In the genomic region with DNA sequence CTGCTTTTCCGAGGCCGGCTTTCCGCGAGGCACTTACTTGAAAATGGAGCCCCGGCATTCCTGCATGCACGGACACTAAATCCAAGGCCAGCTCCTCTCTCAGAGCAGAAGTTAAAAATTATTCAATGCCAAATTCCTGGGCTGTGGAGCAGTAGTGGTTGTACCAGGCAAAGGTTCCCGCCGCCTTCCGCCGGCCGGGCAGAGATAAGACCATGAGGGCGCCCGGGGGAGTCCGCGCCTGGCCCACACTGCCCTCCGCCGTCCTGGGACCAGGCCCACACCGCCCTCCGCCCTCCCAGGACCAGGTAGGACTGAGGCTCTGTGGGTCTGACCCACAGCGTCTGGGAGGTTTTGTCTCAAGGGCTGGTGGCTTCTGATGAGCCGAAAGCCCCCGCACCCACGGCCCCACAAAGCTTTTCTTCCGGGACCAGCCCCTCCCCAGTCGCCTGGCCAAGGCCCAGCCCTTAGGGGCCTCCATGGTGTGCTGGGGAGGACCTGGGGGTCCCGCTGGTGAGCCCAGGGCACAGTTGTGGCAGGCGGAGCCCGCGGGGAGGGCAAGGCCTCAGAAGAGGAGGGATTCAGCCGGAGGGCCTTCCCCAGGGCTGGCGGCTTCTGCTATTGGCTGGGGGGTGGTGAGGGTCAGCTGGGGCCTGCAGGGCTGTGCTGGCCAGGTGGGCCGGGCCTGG, we compare ENCODE assay signal across 1 cellular context.
TF ChIP-seq lines count a peak whose summit lies in the region.

No MANE protein-coding gene starts in this region.

TF ChIP-seq in HepG2, 621 proteins besides CTCF, POLR2A, EP300 and RAD21 (continued from another document and continues in another):
- no peak for TF ChIP-seq ZKSCAN5 (CRISPR knock-in tag; IDR thresholded peaks at IDR 0.05)
- TF ChIP-seq, protein P1, sequence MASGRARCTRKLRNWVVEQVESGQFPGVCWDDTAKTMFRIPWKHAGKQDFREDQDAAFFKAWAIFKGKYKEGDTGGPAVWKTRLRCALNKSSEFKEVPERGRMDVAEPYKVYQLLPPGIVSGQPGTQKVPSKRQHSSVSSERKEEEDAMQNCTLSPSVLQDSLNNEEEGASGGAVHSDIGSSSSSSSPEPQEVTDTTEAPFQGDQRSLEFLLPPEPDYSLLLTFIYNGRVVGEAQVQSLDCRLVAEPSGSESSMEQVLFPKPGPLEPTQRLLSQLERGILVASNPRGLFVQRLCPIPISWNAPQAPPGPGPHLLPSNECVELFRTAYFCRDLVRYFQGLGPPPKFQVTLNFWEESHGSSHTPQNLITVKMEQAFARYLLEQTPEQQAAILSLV (CRISPR knock-in tag; IDR thresholded peaks at IDR 0.05; ENCODE audit: borderline replicate concordance), result peak; percentile 29; the same call in 1 of the 2 replicates
- TF ChIP-seq, protein P2, sequence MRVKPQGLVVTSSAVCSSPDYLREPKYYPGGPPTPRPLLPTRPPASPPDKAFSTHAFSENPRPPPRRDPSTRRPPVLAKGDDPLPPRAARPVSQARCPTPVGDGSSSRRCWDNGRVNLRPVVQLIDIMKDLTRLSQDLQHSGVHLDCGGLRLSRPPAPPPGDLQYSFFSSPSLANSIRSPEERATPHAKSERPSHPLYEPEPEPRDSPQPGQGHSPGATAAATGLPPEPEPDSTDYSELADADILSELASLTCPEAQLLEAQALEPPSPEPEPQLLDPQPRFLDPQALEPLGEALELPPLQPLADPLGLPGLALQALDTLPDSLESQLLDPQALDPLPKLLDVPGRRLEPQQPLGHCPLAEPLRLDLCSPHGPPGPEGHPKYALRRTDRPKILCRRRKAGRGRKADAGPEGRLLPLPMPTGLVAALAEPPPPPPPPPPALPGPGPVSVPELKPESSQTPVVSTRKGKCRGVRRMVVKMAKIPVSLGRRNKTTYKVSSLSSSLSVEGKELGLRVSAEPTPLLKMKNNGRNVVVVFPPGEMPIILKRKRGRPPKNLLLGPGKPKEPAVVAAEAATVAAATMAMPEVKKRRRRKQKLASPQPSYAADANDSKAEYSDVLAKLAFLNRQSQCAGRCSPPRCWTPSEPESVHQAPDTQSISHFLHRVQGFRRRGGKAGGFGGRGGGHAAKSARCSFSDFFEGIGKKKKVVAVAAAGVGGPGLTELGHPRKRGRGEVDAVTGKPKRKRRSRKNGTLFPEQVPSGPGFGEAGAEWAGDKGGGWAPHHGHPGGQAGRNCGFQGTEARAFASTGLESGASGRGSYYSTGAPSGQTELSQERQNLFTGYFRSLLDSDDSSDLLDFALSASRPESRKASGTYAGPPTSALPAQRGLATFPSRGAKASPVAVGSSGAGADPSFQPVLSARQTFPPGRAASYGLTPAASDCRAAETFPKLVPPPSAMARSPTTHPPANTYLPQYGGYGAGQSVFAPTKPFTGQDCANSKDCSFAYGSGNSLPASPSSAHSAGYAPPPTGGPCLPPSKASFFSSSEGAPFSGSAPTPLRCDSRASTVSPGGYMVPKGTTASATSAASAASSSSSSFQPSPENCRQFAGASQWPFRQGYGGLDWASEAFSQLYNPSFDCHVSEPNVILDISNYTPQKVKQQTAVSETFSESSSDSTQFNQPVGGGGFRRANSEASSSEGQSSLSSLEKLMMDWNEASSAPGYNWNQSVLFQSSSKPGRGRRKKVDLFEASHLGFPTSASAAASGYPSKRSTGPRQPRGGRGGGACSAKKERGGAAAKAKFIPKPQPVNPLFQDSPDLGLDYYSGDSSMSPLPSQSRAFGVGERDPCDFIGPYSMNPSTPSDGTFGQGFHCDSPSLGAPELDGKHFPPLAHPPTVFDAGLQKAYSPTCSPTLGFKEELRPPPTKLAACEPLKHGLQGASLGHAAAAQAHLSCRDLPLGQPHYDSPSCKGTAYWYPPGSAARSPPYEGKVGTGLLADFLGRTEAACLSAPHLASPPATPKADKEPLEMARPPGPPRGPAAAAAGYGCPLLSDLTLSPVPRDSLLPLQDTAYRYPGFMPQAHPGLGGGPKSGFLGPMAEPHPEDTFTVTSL (CRISPR knock-in tag; IDR thresholded peaks at IDR 0.05; ENCODE audit: borderline replicate concordance), result peak; percentile 52; the same call in 1 of the 2 replicates
- TF ChIP-seq, protein P3, sequence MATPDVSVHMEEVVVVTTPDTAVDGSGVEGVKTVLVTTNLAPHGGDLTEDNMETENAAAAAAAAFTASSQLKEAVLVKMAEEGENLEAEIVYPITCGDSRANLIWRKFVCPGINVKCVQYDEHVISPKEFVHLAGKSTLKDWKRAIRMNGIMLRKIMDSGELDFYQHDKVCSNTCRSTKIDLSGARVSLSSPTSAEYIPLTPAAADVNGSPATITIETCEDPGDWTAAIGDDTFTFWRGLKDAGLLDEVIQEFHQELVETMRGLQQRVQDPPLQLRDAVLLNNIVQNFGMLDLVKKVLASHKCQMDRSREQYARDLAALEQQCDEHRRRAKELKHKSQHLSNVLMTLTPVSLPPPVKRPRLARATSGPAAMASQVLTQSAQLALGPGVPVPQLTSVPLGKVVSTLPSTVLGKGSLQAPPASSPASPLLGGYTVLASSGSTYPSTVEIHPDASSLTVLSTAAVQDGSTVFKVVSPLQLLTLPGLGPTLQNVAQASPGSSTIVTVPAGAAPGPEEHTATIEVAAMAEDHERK (CRISPR knock-in tag; IDR thresholded peaks at IDR 0.05; ENCODE audit: low read depth), result no peak
- TF ChIP-seq POLR2AphosphoS5 (IDR thresholded peaks at IDR 0.05; ENCODE audit: low read depth, low read length), result peak; percentile 65
- TF ChIP-seq KDM5A (IDR thresholded peaks at IDR 0.05; ENCODE audit: borderline replicate concordance, low read length), result no peak
- TF ChIP-seq REL (CRISPR knock-in tag; conservative IDR thresholded peaks at IDR 0.05), result 0 out of 2 replicates have a peak, but pooled peaks have one; percentile 40
- TF ChIP-seq, protein P4, sequence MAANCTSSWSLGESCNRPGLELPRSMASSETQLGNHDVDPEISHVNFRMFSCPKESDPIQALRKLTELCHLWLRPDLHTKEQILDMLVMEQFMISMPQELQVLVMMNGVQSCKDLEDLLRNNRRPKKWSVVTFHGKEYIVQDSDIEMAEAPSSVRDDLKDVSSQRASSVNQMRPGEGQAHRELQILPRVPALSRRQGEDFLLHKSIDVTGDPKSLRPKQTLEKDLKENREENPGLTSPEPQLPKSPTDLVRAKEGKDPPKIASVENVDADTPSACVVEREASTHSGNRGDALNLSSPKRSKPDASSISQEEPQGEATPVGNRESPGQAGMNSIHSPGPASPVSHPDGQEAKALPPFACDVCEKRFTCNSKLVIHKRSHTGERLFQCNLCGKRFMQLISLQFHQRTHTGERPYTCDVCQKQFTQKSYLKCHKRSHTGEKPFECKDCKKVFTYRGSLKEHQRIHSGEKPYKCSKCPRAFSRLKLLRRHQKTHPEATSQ (CRISPR knock-in tag; IDR thresholded peaks at IDR 0.05; ENCODE audit: borderline replicate concordance), result no peak
- no peak for TF ChIP-seq NFATC3 (CRISPR knock-in tag; IDR thresholded peaks at IDR 0.05)
- TF ChIP-seq, protein P5, sequence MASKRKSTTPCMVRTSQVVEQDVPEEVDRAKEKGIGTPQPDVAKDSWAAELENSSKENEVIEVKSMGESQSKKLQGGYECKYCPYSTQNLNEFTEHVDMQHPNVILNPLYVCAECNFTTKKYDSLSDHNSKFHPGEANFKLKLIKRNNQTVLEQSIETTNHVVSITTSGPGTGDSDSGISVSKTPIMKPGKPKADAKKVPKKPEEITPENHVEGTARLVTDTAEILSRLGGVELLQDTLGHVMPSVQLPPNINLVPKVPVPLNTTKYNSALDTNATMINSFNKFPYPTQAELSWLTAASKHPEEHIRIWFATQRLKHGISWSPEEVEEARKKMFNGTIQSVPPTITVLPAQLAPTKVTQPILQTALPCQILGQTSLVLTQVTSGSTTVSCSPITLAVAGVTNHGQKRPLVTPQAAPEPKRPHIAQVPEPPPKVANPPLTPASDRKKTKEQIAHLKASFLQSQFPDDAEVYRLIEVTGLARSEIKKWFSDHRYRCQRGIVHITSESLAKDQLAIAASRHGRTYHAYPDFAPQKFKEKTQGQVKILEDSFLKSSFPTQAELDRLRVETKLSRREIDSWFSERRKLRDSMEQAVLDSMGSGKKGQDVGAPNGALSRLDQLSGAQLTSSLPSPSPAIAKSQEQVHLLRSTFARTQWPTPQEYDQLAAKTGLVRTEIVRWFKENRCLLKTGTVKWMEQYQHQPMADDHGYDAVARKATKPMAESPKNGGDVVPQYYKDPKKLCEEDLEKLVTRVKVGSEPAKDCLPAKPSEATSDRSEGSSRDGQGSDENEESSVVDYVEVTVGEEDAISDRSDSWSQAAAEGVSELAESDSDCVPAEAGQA (IDR thresholded peaks at IDR 0.05; ENCODE audit: low read depth), result no peak
- TF ChIP-seq, protein P5 (CRISPR knock-in tag; IDR thresholded peaks at IDR 0.05; ENCODE audit: borderline replicate concordance), result no peak
- TF ChIP-seq, protein P6, sequence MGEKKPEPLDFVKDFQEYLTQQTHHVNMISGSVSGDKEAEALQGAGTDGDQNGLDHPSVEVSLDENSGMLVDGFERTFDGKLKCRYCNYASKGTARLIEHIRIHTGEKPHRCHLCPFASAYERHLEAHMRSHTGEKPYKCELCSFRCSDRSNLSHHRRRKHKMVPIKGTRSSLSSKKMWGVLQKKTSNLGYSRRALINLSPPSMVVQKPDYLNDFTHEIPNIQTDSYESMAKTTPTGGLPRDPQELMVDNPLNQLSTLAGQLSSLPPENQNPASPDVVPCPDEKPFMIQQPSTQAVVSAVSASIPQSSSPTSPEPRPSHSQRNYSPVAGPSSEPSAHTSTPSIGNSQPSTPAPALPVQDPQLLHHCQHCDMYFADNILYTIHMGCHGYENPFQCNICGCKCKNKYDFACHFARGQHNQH (CRISPR knock-in tag; IDR thresholded peaks at IDR 0.05), result peak; percentile 58; the same call in 1 of the 2 replicates
- no peak for TF ChIP-seq ZSCAN22 (CRISPR knock-in tag; IDR thresholded peaks at IDR 0.05)
- no peak for TF ChIP-seq KDM5B (CRISPR knock-in tag; IDR thresholded peaks at IDR 0.05; ENCODE audit: borderline replicate concordance)
- no peak for TF ChIP-seq ZNF792 (CRISPR knock-in tag; IDR thresholded peaks at IDR 0.05)
- no peak for TF ChIP-seq MYC (CRISPR knock-in tag; IDR thresholded peaks at IDR 0.05; ENCODE audit: borderline replicate concordance)
- peak; percentile 7; the same call in 1 of the 2 replicates for TF ChIP-seq SRY (CRISPR knock-in tag; IDR thresholded peaks at IDR 0.05)
- TF ChIP-seq, protein P7, sequence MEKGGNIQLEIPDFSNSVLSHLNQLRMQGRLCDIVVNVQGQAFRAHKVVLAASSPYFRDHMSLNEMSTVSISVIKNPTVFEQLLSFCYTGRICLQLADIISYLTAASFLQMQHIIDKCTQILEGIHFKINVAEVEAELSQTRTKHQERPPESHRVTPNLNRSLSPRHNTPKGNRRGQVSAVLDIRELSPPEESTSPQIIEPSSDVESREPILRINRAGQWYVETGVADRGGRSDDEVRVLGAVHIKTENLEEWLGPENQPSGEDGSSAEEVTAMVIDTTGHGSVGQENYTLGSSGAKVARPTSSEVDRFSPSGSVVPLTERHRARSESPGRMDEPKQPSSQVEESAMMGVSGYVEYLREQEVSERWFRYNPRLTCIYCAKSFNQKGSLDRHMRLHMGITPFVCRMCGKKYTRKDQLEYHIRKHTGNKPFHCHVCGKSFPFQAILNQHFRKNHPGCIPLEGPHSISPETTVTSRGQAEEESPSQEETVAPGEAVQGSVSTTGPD (CRISPR knock-in tag; IDR thresholded peaks at IDR 0.05), result peak; percentile 80
- TF ChIP-seq HOXA5 (CRISPR knock-in tag; IDR thresholded peaks at IDR 0.05), result no peak
- TF ChIP-seq, protein P8, sequence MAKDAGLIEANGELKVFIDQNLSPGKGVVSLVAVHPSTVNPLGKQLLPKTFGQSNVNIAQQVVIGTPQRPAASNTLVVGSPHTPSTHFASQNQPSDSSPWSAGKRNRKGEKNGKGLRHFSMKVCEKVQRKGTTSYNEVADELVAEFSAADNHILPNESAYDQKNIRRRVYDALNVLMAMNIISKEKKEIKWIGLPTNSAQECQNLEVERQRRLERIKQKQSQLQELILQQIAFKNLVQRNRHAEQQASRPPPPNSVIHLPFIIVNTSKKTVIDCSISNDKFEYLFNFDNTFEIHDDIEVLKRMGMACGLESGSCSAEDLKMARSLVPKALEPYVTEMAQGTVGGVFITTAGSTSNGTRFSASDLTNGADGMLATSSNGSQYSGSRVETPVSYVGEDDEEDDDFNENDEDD (CRISPR knock-in tag; IDR thresholded peaks at IDR 0.05; ENCODE audit: borderline replicate concordance), result no peak
- TF ChIP-seq NR2F2 (IDR thresholded peaks at IDR 0.05; ENCODE audit: borderline replicate concordance, low read depth), result no peak
- TF ChIP-seq, protein P9, sequence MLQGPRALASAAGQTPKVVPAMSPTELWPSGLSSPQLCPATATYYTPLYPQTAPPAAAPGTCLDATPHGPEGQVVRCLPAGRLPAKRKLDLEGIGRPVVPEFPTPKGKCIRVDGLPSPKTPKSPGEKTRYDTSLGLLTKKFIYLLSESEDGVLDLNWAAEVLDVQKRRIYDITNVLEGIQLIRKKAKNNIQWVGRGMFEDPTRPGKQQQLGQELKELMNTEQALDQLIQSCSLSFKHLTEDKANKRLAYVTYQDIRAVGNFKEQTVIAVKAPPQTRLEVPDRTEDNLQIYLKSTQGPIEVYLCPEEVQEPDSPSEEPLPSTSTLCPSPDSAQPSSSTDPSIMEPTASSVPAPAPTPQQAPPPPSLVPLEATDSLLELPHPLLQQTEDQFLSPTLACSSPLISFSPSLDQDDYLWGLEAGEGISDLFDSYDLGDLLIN (CRISPR knock-in tag; IDR thresholded peaks at IDR 0.05; ENCODE audit: borderline replicate concordance), result no peak
- no peak for TF ChIP-seq KMT2B (CRISPR knock-in tag; IDR thresholded peaks at IDR 0.05)
- TF ChIP-seq NFYB (CRISPR knock-in tag; IDR thresholded peaks at IDR 0.05), result peak; percentile 40; the same call in 1 of the 2 replicates
- TF ChIP-seq TBP (CRISPR knock-in tag; IDR thresholded peaks at IDR 0.05), result no peak
- no peak for TF ChIP-seq IKZF4 (CRISPR knock-in tag; IDR thresholded peaks at IDR 0.05; ENCODE audit: borderline replicate concordance, low read depth, not compliant biosample characterization)
- no peak for TF ChIP-seq ZNF556 (CRISPR knock-in tag; IDR thresholded peaks at IDR 0.05; ENCODE audit: borderline replicate concordance)
